In genomic region chr20:6007529-6008103, GRCh38 we compare ENCODE assay signal across 1 cellular context.
A peak's percentile ranks its signal among the peaks of the same experiment; 100 is the strongest.
TF ChIP-seq lines count a peak whose summit lies in the region.

No MANE protein-coding gene starts in this region.

TF ChIP-seq in HepG2, 621 proteins besides CTCF, POLR2A, EP300 and RAD21 (continued from another document and continues in another):
- TF ChIP-seq, protein P1, sequence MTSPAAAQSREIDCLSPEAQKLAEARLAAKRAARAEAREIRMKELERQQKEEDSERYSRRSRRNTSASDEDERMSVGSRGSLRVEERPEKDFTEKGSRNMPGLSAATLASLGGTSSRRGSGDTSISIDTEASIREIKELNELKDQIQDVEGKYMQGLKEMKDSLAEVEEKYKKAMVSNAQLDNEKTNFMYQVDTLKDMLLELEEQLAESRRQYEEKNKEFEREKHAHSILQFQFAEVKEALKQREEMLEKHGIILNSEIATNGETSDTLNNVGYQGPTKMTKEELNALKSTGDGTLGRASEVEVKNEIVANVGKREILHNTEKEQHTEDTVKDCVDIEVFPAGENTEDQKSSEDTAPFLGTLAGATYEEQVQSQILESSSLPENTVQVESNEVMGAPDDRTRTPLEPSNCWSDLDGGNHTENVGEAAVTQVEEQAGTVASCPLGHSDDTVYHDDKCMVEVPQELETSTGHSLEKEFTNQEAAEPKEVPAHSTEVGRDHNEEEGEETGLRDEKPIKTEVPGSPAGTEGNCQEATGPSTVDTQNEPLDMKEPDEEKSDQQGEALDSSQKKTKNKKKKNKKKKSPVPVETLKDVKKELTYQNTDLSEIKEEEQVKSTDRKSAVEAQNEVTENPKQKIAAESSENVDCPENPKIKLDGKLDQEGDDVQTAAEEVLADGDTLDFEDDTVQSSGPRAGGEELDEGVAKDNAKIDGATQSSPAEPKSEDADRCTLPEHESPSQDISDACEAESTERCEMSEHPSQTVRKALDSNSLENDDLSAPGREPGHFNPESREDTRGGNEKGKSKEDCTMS (CRISPR knock-in tag; conservative IDR thresholded peaks at IDR 0.05): no peak
- TF ChIP-seq ZNF441 (CRISPR knock-in tag; IDR thresholded peaks at IDR 0.05; ENCODE audit: borderline replicate concordance): 0 out of 2 replicates have a peak, but pooled peaks have one; percentile 15
- TF ChIP-seq BRCA1 (CRISPR knock-in tag; IDR thresholded peaks at IDR 0.05): peak; percentile 82; the same call in 1 of the 2 replicates
- peak; percentile 83; the same call in 1 of the 2 replicates for TF ChIP-seq TOPORS (CRISPR knock-in tag; IDR thresholded peaks at IDR 0.05)
- TF ChIP-seq ZNF776 (CRISPR knock-in tag; IDR thresholded peaks at IDR 0.05): no peak
- TF ChIP-seq RCOR2 (CRISPR knock-in tag; IDR thresholded peaks at IDR 0.05): peak; percentile 77
- TF ChIP-seq HHEX (CRISPR knock-in tag; IDR thresholded peaks at IDR 0.05): peak; percentile 90
- TF ChIP-seq SIN3A (IDR thresholded peaks at IDR 0.05; ENCODE audit: borderline replicate concordance, low read depth, low read length): peak; percentile 54; the same call in 1 of the 2 replicates
- no peak for TF ChIP-seq SOX6 (IDR thresholded peaks at IDR 0.05)
- peak; percentile 89 for TF ChIP-seq SOX6 (CRISPR knock-in tag; IDR thresholded peaks at IDR 0.05)
- peak; percentile 87; the same call in 1 of the 2 replicates for TF ChIP-seq ARID2 (CRISPR knock-in tag; IDR thresholded peaks at IDR 0.05; ENCODE audit: borderline replicate concordance)
- peak; percentile 92; the same call in 1 of the 2 replicates for TF ChIP-seq SMARCC2 (IDR thresholded peaks at IDR 0.05)
- TF ChIP-seq FOXK1 (CRISPR knock-in tag; IDR thresholded peaks at IDR 0.05; ENCODE audit: borderline replicate concordance, low read depth): peak; percentile 96
- TF ChIP-seq HNF4G (IDR thresholded peaks at IDR 0.05; ENCODE audit: borderline replicate concordance, low read depth, low read length): peak; percentile 98
- TF ChIP-seq HNF4G (CRISPR knock-in tag; IDR thresholded peaks at IDR 0.05; ENCODE audit: borderline replicate concordance, low read depth): peak; percentile 71; the same call in 1 of the 2 replicates
- TF ChIP-seq, protein P2, sequence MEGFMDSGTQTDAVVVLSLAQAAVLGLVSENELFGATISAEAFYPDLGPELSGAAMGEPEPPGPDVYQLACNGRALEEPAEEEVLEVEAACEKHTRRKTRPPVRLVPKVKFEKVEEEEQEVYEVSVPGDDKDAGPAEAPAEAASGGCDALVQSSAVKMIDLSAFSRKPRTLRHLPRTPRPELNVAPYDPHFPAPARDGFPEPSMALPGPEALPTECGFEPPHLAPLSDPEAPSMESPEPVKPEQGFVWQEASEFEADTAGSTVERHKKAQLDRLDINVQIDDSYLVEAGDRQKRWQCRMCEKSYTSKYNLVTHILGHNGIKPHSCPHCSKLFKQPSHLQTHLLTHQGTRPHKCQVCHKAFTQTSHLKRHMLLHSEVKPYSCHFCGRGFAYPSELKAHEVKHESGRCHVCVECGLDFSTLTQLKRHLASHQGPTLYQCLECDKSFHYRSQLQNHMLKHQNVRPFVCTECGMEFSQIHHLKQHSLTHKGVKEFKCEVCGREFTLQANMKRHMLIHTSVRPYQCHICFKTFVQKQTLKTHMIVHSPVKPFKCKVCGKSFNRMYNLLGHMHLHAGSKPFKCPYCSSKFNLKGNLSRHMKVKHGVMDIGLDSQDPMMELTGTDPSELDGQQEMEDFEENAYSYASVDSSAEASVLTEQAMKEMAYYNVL (CRISPR knock-in tag; IDR thresholded peaks at IDR 0.05; ENCODE audit: borderline replicate concordance): no peak
- peak; percentile 100 for TF ChIP-seq ARID5B (CRISPR knock-in tag; IDR thresholded peaks at IDR 0.05)
- TF ChIP-seq ZNF367 (CRISPR knock-in tag; IDR thresholded peaks at IDR 0.05; ENCODE audit: borderline replicate concordance): 0 out of 2 replicates have a peak, but pooled peaks have one; percentile 32
- TF ChIP-seq NFKB2 (CRISPR knock-in tag; IDR thresholded peaks at IDR 0.05; ENCODE audit: borderline replicate concordance): no peak
- TF ChIP-seq TBX3 (IDR thresholded peaks at IDR 0.05; ENCODE audit: borderline replicate concordance): peak; percentile 92
- peak; percentile 99 for TF ChIP-seq PPARG (CRISPR knock-in tag; conservative IDR thresholded peaks at IDR 0.05)
- TF ChIP-seq, protein P3, sequence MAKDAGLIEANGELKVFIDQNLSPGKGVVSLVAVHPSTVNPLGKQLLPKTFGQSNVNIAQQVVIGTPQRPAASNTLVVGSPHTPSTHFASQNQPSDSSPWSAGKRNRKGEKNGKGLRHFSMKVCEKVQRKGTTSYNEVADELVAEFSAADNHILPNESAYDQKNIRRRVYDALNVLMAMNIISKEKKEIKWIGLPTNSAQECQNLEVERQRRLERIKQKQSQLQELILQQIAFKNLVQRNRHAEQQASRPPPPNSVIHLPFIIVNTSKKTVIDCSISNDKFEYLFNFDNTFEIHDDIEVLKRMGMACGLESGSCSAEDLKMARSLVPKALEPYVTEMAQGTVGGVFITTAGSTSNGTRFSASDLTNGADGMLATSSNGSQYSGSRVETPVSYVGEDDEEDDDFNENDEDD (CRISPR knock-in tag; IDR thresholded peaks at IDR 0.05; ENCODE audit: borderline replicate concordance): no peak
- TF ChIP-seq ZNF670 (CRISPR knock-in tag; IDR thresholded peaks at IDR 0.05; ENCODE audit: borderline replicate concordance): peak; percentile 100
- TF ChIP-seq ARNT (IDR thresholded peaks at IDR 0.05): no peak
- no peak for TF ChIP-seq ZNF251 (CRISPR knock-in tag; IDR thresholded peaks at IDR 0.05)
- no peak for TF ChIP-seq GZF1 (CRISPR knock-in tag; IDR thresholded peaks at IDR 0.05)
- peak; percentile 53; the same call in 1 of the 2 replicates for TF ChIP-seq HOXD1 (CRISPR knock-in tag; IDR thresholded peaks at IDR 0.05)
- peak; percentile 93 for TF ChIP-seq KDM6A (CRISPR knock-in tag; IDR thresholded peaks at IDR 0.05; ENCODE audit: low read depth)
- peak; percentile 65 to 71; a peak in 3 of 4 replicates for TF ChIP-seq NR2F1 (CRISPR knock-in tag; IDR thresholded peaks at IDR 0.05)
- TF ChIP-seq SRF (IDR thresholded peaks at IDR 0.05; ENCODE audit: low read depth, low read length): peak; percentile 37; the same call in 1 of the 2 replicates
- TF ChIP-seq NFKBIZ (CRISPR knock-in tag; IDR thresholded peaks at IDR 0.05): peak; percentile 85
- TF ChIP-seq KDM4B (CRISPR knock-in tag; IDR thresholded peaks at IDR 0.05): 0 out of 2 replicates have a peak, but pooled peaks have one; percentile 63
- TF ChIP-seq MED13 (CRISPR knock-in tag; IDR thresholded peaks at IDR 0.05): 0 out of 2 replicates have a peak, but pooled peaks have one; percentile 58
- 0 out of 2 replicates have a peak, but pooled peaks have one; percentile 39 for TF ChIP-seq MAFF (IDR thresholded peaks at IDR 0.05; ENCODE audit: low read depth, low read length)
- no peak for TF ChIP-seq GABPA (IDR thresholded peaks at IDR 0.05; ENCODE audit: low read depth, low read length)
- peak; percentile 66 for TF ChIP-seq GABPA (CRISPR knock-in tag; IDR thresholded peaks at IDR 0.05; ENCODE audit: low read depth)
- peak; percentile 78 for TF ChIP-seq TMF1 (CRISPR knock-in tag; IDR thresholded peaks at IDR 0.05; ENCODE audit: low read depth)
- TF ChIP-seq RFX1 (IDR thresholded peaks at IDR 0.05): no peak
- peak; percentile 87 for TF ChIP-seq CBFB (CRISPR knock-in tag; IDR thresholded peaks at IDR 0.05)
- TF ChIP-seq PAXIP1 (CRISPR knock-in tag; conservative IDR thresholded peaks at IDR 0.05): peak; percentile 95
- peak; percentile 54; the same call in 1 of the 2 replicates for TF ChIP-seq RFXANK (CRISPR knock-in tag; IDR thresholded peaks at IDR 0.05)
- TF ChIP-seq, protein P4, sequence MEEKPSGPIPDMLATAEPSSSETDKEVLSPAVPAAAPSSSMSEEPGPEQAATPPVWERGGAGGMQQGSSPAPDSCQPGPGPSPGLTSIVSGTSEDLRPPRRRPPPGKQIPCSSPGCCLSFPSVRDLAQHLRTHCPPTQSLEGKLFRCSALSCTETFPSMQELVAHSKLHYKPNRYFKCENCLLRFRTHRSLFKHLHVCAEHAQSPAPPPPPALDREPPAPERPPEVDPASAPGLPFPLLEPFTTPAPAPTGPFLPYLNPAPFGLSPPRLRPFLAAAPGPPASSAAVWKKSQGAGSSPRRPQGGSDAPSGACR (CRISPR knock-in tag; IDR thresholded peaks at IDR 0.05): peak; percentile 69; the same call in 1 of the 2 replicates
- peak; percentile 32; the same call in 1 of the 2 replicates for TF ChIP-seq POLR2G (IDR thresholded peaks at IDR 0.05; ENCODE audit: low read depth, low read length)
- peak; percentile 63 for TF ChIP-seq GATAD1 (CRISPR knock-in tag; IDR thresholded peaks at IDR 0.05)
- TF ChIP-seq SMAD1 (CRISPR knock-in tag; IDR thresholded peaks at IDR 0.05; ENCODE audit: borderline replicate concordance, low read depth): no peak
- TF ChIP-seq YY1 (IDR thresholded peaks at IDR 0.05; ENCODE audit: insufficient read depth, insufficient replicate concordance, low read depth, low read length): no peak
- 0 out of 2 replicates have a peak, but pooled peaks have one; percentile 55 for TF ChIP-seq IRX3 (CRISPR knock-in tag; IDR thresholded peaks at IDR 0.05; ENCODE audit: borderline replicate concordance, low read depth)
- TF ChIP-seq THRA (CRISPR knock-in tag; IDR thresholded peaks at IDR 0.05; ENCODE audit: borderline replicate concordance): peak; percentile 93
- 0 out of 2 replicates have a peak, but pooled peaks have one; percentile 36 for TF ChIP-seq STAT5B (CRISPR knock-in tag; IDR thresholded peaks at IDR 0.05)
- TF ChIP-seq, protein P5, sequence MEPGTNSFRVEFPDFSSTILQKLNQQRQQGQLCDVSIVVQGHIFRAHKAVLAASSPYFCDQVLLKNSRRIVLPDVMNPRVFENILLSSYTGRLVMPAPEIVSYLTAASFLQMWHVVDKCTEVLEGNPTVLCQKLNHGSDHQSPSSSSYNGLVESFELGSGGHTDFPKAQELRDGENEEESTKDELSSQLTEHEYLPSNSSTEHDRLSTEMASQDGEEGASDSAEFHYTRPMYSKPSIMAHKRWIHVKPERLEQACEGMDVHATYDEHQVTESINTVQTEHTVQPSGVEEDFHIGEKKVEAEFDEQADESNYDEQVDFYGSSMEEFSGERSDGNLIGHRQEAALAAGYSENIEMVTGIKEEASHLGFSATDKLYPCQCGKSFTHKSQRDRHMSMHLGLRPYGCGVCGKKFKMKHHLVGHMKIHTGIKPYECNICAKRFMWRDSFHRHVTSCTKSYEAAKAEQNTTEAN (CRISPR knock-in tag; conservative IDR thresholded peaks at IDR 0.05): peak; percentile 88
- TF ChIP-seq RFXAP (CRISPR knock-in tag; IDR thresholded peaks at IDR 0.05; ENCODE audit: borderline replicate concordance): 0 out of 2 replicates have a peak, but pooled peaks have one; percentile 35
- TF ChIP-seq NR2F6 (IDR thresholded peaks at IDR 0.05): peak; percentile 85
- TF ChIP-seq NR2F6 (CRISPR knock-in tag; IDR thresholded peaks at IDR 0.05): peak; percentile 86; the same call in 1 of the 2 replicates
- peak; percentile 98 for TF ChIP-seq FOXA3 (CRISPR knock-in tag; IDR thresholded peaks at IDR 0.05)
- peak; percentile 89 for TF ChIP-seq HMG20B (CRISPR knock-in tag; conservative IDR thresholded peaks at IDR 0.05)
